In genomic region chr19:16069813-16070365, GRCh38 we compare ENCODE assay signal across 11 cellular contexts. TPM values are rescaled to one million over a fixed set of nuclear protein-coding genes. Genes with fewer than 3 reads are reported as not detected.
DNase-seq lines count a peak whose midpoint lies in the region; ATAC-seq and TF ChIP-seq lines count a peak whose summit lies in the region.
"Had no signal": no experiment of that assay in that cellular context is flagged by ENCODE, and none has a peak within 500 bp of the region (broad histone marks: within the 10 kb centered on the region; RNA-seq: fewer than 3 reads in every experiment).

No MANE protein-coding gene starts in this region.

- no peaks in the 10 kb centered on the region for H3K27me3 Mint-ChIP-seq in CD4-positive, alpha-beta T cell
- no peaks in the 10 kb centered on the region for H3K27me3 Mint-ChIP-seq in effector memory CD8-positive, alpha-beta T cell

- H2AFZ ChIP-seq in OCI-LY3 (ENCODE audit: low read depth, low read length): peak overlapping the region; percentile 72

- no peak for DNase-seq in CD4-positive, alpha-beta T cell
- DNase-seq in effector memory CD8-positive, alpha-beta T cell: no peak
- DNase-seq in prostate gland (ENCODE audit: low spot score) (no peak), GM13977 (ENCODE audit: low spot score) (no peak), OCI-M1 (lab: John Stamatoyannopoulos, UW) (no peak), NOMO-1 treated with DMSO at 0.1 percent for 48 hours (lab: John Stamatoyannopoulos, UW; ENCODE audit: unreplicated experiment) (no peak)
- DNase-seq: DND-41, NCI-H1092, SK-N-SH had no signal

- no peaks in the 10 kb centered on the region for H3K79me2 ChIP-seq in OCI-LY3 (ENCODE audit: low read length)

- H3K27me3 ChIP-seq in CD4-positive, alpha-beta T cell (ENCODE audit: control insufficient read depth, insufficient read depth, low read length): no peaks in the 10 kb centered on the region
- H3K27me3 ChIP-seq in OCI-LY3 (ENCODE audit: low read depth, low read length): no peaks in the 10 kb centered on the region
- H3K27me3 ChIP-seq in prostate gland (replicated peaks; ENCODE audit: insufficient read depth): no peaks in the 10 kb centered on the region

- H3K27ac Mint-ChIP-seq in CD4-positive, alpha-beta T cell: no peak overlapping the region
- H3K27ac Mint-ChIP-seq in effector memory CD8-positive, alpha-beta T cell: no peak overlapping the region

- H3K27ac ChIP-seq in CD4-positive, alpha-beta T cell (ENCODE audit: low read depth, low read length): peak overlapping the region; percentile 84
- peak overlapping the region; percentile 73 for H3K27ac ChIP-seq in OCI-LY3 (ENCODE audit: low read length)
- H3K27ac ChIP-seq in prostate gland: peak overlapping the region; percentile 100

- TF ChIP-seq CTCF in CD4-positive, alpha-beta T cell (IDR thresholded peaks at IDR 0.05): no peak
- TF ChIP-seq CTCF in OCI-LY3 (IDR thresholded peaks at IDR 0.05; ENCODE audit: low read depth, low read length): no peak
- no peak for TF ChIP-seq CTCF in prostate gland (IDR thresholded peaks at IDR 0.05)
- TF ChIP-seq CTCF in GM13977 (IDR thresholded peaks at IDR 0.05; ENCODE audit: extremely low read depth, insufficient read depth, missing control alignments): no peak

- intact Hi-C loops in CD4-positive, alpha-beta T cell (cut with DNase I, micrococcal nuclease): loop anchor here (1.0 to 10.0 kb wide), 8 partner anchors 8 to 235 kb away; partner anchors contain the start of genes RAB8A (in 2 of the 2) and FAM32A (in 1 of the 2)
- intact Hi-C loops in prostate gland (cut with DNase I): no loop called here

- ATAC-seq in CD4-positive, alpha-beta T cell (ENCODE audit: poor library complexity): peak; percentile 7
- peak; percentile 4 for ATAC-seq in effector memory CD8-positive, alpha-beta T cell (replicated peaks)
- ATAC-seq in HG03039 (IDR thresholded peaks at IDR 0.05; ENCODE audit: unreplicated experiment): no peak

- H3K9ac ChIP-seq in OCI-LY3 (ENCODE audit: low read length): peak overlapping the region; percentile 69
- H3K9ac ChIP-seq: SK-N-SH had no signal

- in situ Hi-C loops in GM13977 (cut with MboI; ENCODE audit: low pct_unique_long_range_greater_than_20kb, low sequenced_read_pairs, unreplicated experiment): no loop called here

- H3K36me3 Mint-ChIP-seq in CD4-positive, alpha-beta T cell (ENCODE audit: low read depth): peaks cover 5% of the 10 kb centered on the region
- H3K36me3 Mint-ChIP-seq in effector memory CD8-positive, alpha-beta T cell (ENCODE audit: insufficient read depth): no peaks in the 10 kb centered on the region

- no peaks in the 10 kb centered on the region for H4K20me1 ChIP-seq in OCI-LY3 (ENCODE audit: insufficient read depth, low read length)

- H3K4me1 ChIP-seq in OCI-LY3 (ENCODE audit: low read length) (peaks cover 47% of the 10 kb centered on the region), prostate gland (replicated peaks) (peaks cover 8% of the 10 kb centered on the region)

- H3K4me3 ChIP-seq in OCI-LY3 (ENCODE audit: low read length): peak overlapping the region; percentile 52
- H3K4me3 ChIP-seq in prostate gland: peak overlapping the region; percentile 18 to 61

- WGBS in prostate gland: 59% methylated on average over 10 of the region's 10 CpGs

- H3K4me2 ChIP-seq in OCI-LY3 (ENCODE audit: low read length): peak overlapping the region; percentile 76
- H3K4me2 ChIP-seq: SK-N-SH had no signal

- POLR2A ChIA-PET in CD4-positive, alpha-beta T cell (lab: Charles Lee): interaction anchor here (0.6 to 9.6 kb wide), 23 partner anchors 9 to 691 kb away, joined by 3 to 192 read pairs (median 8); partner anchors contain the start of genes AKAP8, AP1M1, FAM32A and HSH2D

- CTCF ChIA-PET in CD4-positive, alpha-beta T cell (lab: Charles Lee): interaction anchor here (0.6 to 3.3 kb wide), 13 partner anchors 9 to 74 kb away, joined by 3 to 38 read pairs (median 4); partner anchors contain the start of gene RAB8A

- peaks cover 34% of the 10 kb centered on the region for H3K4me1 Mint-ChIP-seq in CD4-positive, alpha-beta T cell (ENCODE audit: low read depth)
- peaks cover 14% of the 10 kb centered on the region in 2 donors for H3K4me1 Mint-ChIP-seq in effector memory CD8-positive, alpha-beta T cell (ENCODE audit: low read depth in 2 of 2)

- no peaks in the 10 kb centered on the region for H3K9me3 Mint-ChIP-seq in CD4-positive, alpha-beta T cell
- H3K9me3 Mint-ChIP-seq in effector memory CD8-positive, alpha-beta T cell: no peaks in the 10 kb centered on the region

- H3K36me3 ChIP-seq in OCI-LY3 (replicated peaks; ENCODE audit: low read depth, low read length) (no peaks in the 10 kb centered on the region), prostate gland (no peaks in the 10 kb centered on the region)

- no peak for TF ChIP-seq POLR2A in prostate gland (IDR thresholded peaks at IDR 0.05)

- H3K4me3 Mint-ChIP-seq in CD4-positive, alpha-beta T cell: peak overlapping the region; percentile 76
- no peak overlapping the region for H3K4me3 Mint-ChIP-seq in effector memory CD8-positive, alpha-beta T cell

- no peaks in the 10 kb centered on the region for H3K9me3 ChIP-seq in CD4-positive, alpha-beta T cell (ENCODE audit: control insufficient read depth, low read length)
- H3K9me3 ChIP-seq in OCI-LY3 (ENCODE audit: insufficient read depth, low read length) (no peaks in the 10 kb centered on the region), prostate gland (no peaks in the 10 kb centered on the region)
- H3K9me3 ChIP-seq: SK-N-SH had no signal

RNA-seq across cellular contexts. Expression of gene TPM4, which starts 6.4 kb away (rescaled TPM):
- total RNA-seq in CD4-positive, alpha-beta T cell: 100 to 1,000 TPM; 182 to 185 TPM
- total RNA-seq in prostate gland: 100 to 1,000 TPM; 379 TPM

RNA-seq across cellular contexts. Expression of gene RAB8A, which starts 41.8 kb away (rescaled TPM):
- total RNA-seq in CD4-positive, alpha-beta T cell: 10 to 100 TPM; 74.9 to 79.0 TPM
- 10 to 100 TPM; 67.8 to 70.5 TPM for total RNA-seq in prostate gland
